ENCODE assay signal across 10 cellular contexts in genomic region chr1:41672173-41672572, GRCh38.
DNase-seq lines count a peak whose midpoint lies in the region; ATAC-seq and TF ChIP-seq lines count a peak whose summit lies in the region.
"Had no signal": no experiment of that assay in that cellular context is flagged by ENCODE, and none has a peak within 500 bp of the region (broad histone marks: within the 10 kb centered on the region; RNA-seq: fewer than 3 reads in every experiment).

No MANE protein-coding gene starts in this region.

- H3K4me1 Mint-ChIP-seq in GM23338: 0 out of 3 replicates have a peak, but pooled peaks cover 6% of the 10 kb centered on the region
- peaks cover 55 to 61% of the 10 kb centered on the region in 2 donors for H3K4me1 Mint-ChIP-seq in effector memory CD8-positive, alpha-beta T cell (ENCODE audit: low read depth in 2 of 2)

- H3K9me2 ChIP-seq in GM23338 (ENCODE audit: insufficient read depth): no peaks in the 10 kb centered on the region

- TF ChIP-seq POLR2A in prostate gland (IDR thresholded peaks at IDR 0.05) (no peak), lower leg skin (IDR thresholded peaks at IDR 0.05) (no peak), erythroblast (IDR thresholded peaks at IDR 0.05; ENCODE audit: low read length) (no peak)

- no peak overlapping the region for H3K4me3 Mint-ChIP-seq in GM23338
- H3K4me3 Mint-ChIP-seq in effector memory CD8-positive, alpha-beta T cell: peak overlapping the region; percentile 53 to 76

- H3K27me3 ChIP-seq in GM23338 (ENCODE audit: insufficient read depth): no peaks in the 10 kb centered on the region
- H3K27me3 ChIP-seq in SJSA1 (replicated peaks): no peaks in the 10 kb centered on the region
- no peaks in the 10 kb centered on the region for H3K27me3 ChIP-seq in prostate gland (replicated peaks; ENCODE audit: insufficient read depth)
- peaks cover 3% of the 10 kb centered on the region; the same call in 1 of the 2 replicates for H3K27me3 ChIP-seq in HAP-1 (ENCODE audit: low read depth)
- H3K27me3 ChIP-seq: testis had no signal

- 43% methylated on average over 4 of the region's 4 CpGs for WGBS in prostate gland
- 45 to 72% methylated on average over 4 of the region's 4 CpGs for WGBS in lower leg skin, 2 donors

- H3K4me2 ChIP-seq in GM23338: no peak overlapping the region

- H3K36me3 ChIP-seq in GM23338 (ENCODE audit: insufficient read depth): no peaks in the 10 kb centered on the region
- H3K36me3 ChIP-seq in SJSA1: no peaks in the 10 kb centered on the region
- H3K36me3 ChIP-seq in prostate gland: no peaks in the 10 kb centered on the region
- no peaks in the 10 kb centered on the region for H3K36me3 ChIP-seq in HAP-1 (replicated peaks)

- intact Hi-C loops in prostate gland (cut with DNase I) (no loop called here), lower leg skin (cut with DNase I; ENCODE audit: low total_unique reads) (no loop called here)

- in situ Hi-C loops in HAP-1 (cut with MboI; ENCODE audit: low sequenced_read_pairs): no loop called here

- H3K9me3 ChIP-seq in SJSA1 (replicated peaks) (no peaks in the 10 kb centered on the region), prostate gland (no peaks in the 10 kb centered on the region), HAP-1 (no peaks in the 10 kb centered on the region)
- H3K9me3 ChIP-seq: testis had no signal

- H3K27ac Mint-ChIP-seq in GM23338: peak overlapping the region; percentile 45
- H3K27ac Mint-ChIP-seq in effector memory CD8-positive, alpha-beta T cell: peak overlapping the region; percentile 82 to 97

- H4K20me1 ChIP-seq in GM23338 (replicated peaks; ENCODE audit: insufficient read depth): no peaks in the 10 kb centered on the region

- DNase-seq in GM23338 (ENCODE audit: low spot score) (no peak), SJSA1 (ENCODE audit: low read depth in 1 of 2, low spot score in 2 of 2) (peak; percentile 77), prostate gland (ENCODE audit: low spot score) (peak; percentile 43), lower leg skin (ENCODE audit: low spot score in 2 of 2) (no peak), erythroblast (lab: John Stamatoyannopoulos, UW) (no peak), HAP-1 (ENCODE audit: low spot score in 2 of 2) (no peak)
- DNase-seq in effector memory CD8-positive, alpha-beta T cell: no peak
- DNase-seq: NCI-H2171, testis had no signal

- H2AFZ ChIP-seq in GM23338: no peak overlapping the region

- H3K4me1 ChIP-seq in GM23338 (ENCODE audit: insufficient read depth): no peaks in the 10 kb centered on the region
- peaks cover 47% of the 10 kb centered on the region for H3K4me1 ChIP-seq in SJSA1 (replicated peaks)
- H3K4me1 ChIP-seq in prostate gland (replicated peaks): no peaks in the 10 kb centered on the region
- H3K4me1 ChIP-seq in HAP-1: no peaks in the 10 kb centered on the region
- H3K4me1 ChIP-seq: testis had no signal

- TF ChIP-seq CTCF in GM23338 (conservative IDR thresholded peaks at IDR 0.05; ENCODE audit: low read depth in 2 of 2) (no peak), prostate gland (IDR thresholded peaks at IDR 0.05) (no peak), lower leg skin (IDR thresholded peaks at IDR 0.05) (no peak)

- H3K4me3 ChIP-seq in GM23338: no peak overlapping the region
- H3K4me3 ChIP-seq in SJSA1: no peak overlapping the region
- no peak overlapping the region for H3K4me3 ChIP-seq in prostate gland
- no peak overlapping the region for H3K4me3 ChIP-seq in lower leg skin (ENCODE audit: low read depth, poor library complexity, severe bottlenecking)
- no peak overlapping the region for H3K4me3 ChIP-seq in HAP-1
- H3K4me3 ChIP-seq: testis had no signal

- no peaks in the 10 kb centered on the region for H3K36me3 Mint-ChIP-seq in GM23338 (ENCODE audit: low read depth)
- H3K36me3 Mint-ChIP-seq in effector memory CD8-positive, alpha-beta T cell (ENCODE audit: insufficient read depth): peaks cover 2% of the 10 kb centered on the region

- H3F3A ChIP-seq in GM23338 (replicated peaks; ENCODE audit: low read depth): no peaks in the 10 kb centered on the region

- H3K79me2 ChIP-seq in GM23338 (replicated peaks; ENCODE audit: insufficient read depth): no peaks in the 10 kb centered on the region

- no peak for ATAC-seq in GM23338
- ATAC-seq in effector memory CD8-positive, alpha-beta T cell (replicated peaks): no peak
- no peak for ATAC-seq in HG03108 (IDR thresholded peaks at IDR 0.05; ENCODE audit: unreplicated experiment)

- H3K27me3 Mint-ChIP-seq in GM23338 (ENCODE audit: insufficient read depth, low read depth, poor library complexity): peaks cover 16% of the 10 kb centered on the region
- H3K27me3 Mint-ChIP-seq in effector memory CD8-positive, alpha-beta T cell: no peaks in the 10 kb centered on the region

- no peak overlapping the region for H3K27ac ChIP-seq in GM23338 (ENCODE audit: low read depth)
- H3K27ac ChIP-seq in SJSA1: peak overlapping the region; percentile 59; the same call in 1 of the 2 replicates
- H3K27ac ChIP-seq in prostate gland: no peak overlapping the region
- H3K27ac ChIP-seq: testis had no signal

- H3K9me3 Mint-ChIP-seq in GM23338: no peaks in the 10 kb centered on the region
- no peaks in the 10 kb centered on the region for H3K9me3 Mint-ChIP-seq in effector memory CD8-positive, alpha-beta T cell

TF ChIP-seq in GM23338, 12 proteins besides CTCF, POLR2A, EP300 and RAD21 (continues in another document):
- TF ChIP-seq JUNB (IDR thresholded peaks at IDR 0.05; ENCODE audit: unreplicated experiment): no peak
- no peak for TF ChIP-seq REST (IDR thresholded peaks at IDR 0.05; ENCODE audit: unreplicated experiment)

Comparison
In these comparisons a context has a peak if more than half of its experiments do, and no peak if none do; other contexts are left out.
1. DNase-seq: peak in SJSA1 (2 of 2) and prostate gland (single experiment); none in GM23338 (single experiment), effector memory CD8-positive, alpha-beta T cell (0 of 3), lower leg skin (0 of 2), erythroblast (0 of 2) and HAP-1 (0 of 2).